Comparison of ENCODE assay signal across 8 cellular contexts in genomic region chr18:57666818-57667497, GRCh38. TPM values are rescaled to one million over a fixed set of nuclear protein-coding genes. Genes with fewer than 3 reads are reported as not detected.
DNase-seq lines count a peak whose midpoint lies in the region; ATAC-seq and TF ChIP-seq lines count a peak whose summit lies in the region.

No MANE protein-coding gene starts in this region.

- ATAC-seq in naive thymus-derived CD8-positive, alpha-beta T cell = peak; percentile 42 to 72
- ATAC-seq in GM19324 (IDR thresholded peaks at IDR 0.05; ENCODE audit: low FRiP score, unreplicated experiment) (no peak), GM21526 (IDR thresholded peaks at IDR 0.05; ENCODE audit: low FRiP score, unreplicated experiment) (no peak)

- DNase-seq in AG20443 (ENCODE audit: low spot score) (peak; percentile 70), NOMO-1 treated with dmso at 0.1 percent for 144 hours (lab: John Stamatoyannopoulos, UW; ENCODE audit: unreplicated experiment) (peak; percentile 85), erythroblast (lab: John Stamatoyannopoulos, UW) (peak; percentile 96 to 99)
- peak in 2 of 10 donors; percentile 6 to 17 for DNase-seq in naive thymus-derived CD8-positive, alpha-beta T cell
- no peak for DNase-seq in stimulated activated CD4-positive, alpha-beta T cell treated with anti-CD3 and anti-CD28 coated beads, Interleukin-15, amount 100 ng/mL, for 24 hours
- DNase-seq in activated effector memory CD4-positive, alpha-beta T cell treated with anti-CD3 and anti-CD28 coated beads, Interleukin-2, amount 50 U/mL, for 16 hours = no peak

- peak; percentile 38 for TF ChIP-seq POLR2A in erythroblast (IDR thresholded peaks at IDR 0.05; ENCODE audit: low read length)

- H3K27ac Mint-ChIP-seq in naive thymus-derived CD8-positive, alpha-beta T cell = peak overlapping the region in 8 of 10 donors; percentile 77 to 94 (median 88)

- H3K36me3 Mint-ChIP-seq in naive thymus-derived CD8-positive, alpha-beta T cell = peaks cover 0 to 7% (median 0%) of the 10 kb centered on the region in 3 donors

- H3K4me3 Mint-ChIP-seq in naive thymus-derived CD8-positive, alpha-beta T cell = peak overlapping the region in 9 of 10 donors; percentile 3 to 77 (median 64)

- POLR2A ChIA-PET in naive thymus-derived CD8-positive, alpha-beta T cell (lab: Charles Lee) = no interaction called here

- peaks cover 13 to 62% (median 44%) of the 10 kb centered on the region in 4 donors for H3K4me1 Mint-ChIP-seq in naive thymus-derived CD8-positive, alpha-beta T cell

- H3K27me3 Mint-ChIP-seq in naive thymus-derived CD8-positive, alpha-beta T cell = no peaks in the 10 kb centered on the region

- peaks cover 0 to 4% (median under 1%) of the 10 kb centered on the region in 9 donors for H3K9me3 Mint-ChIP-seq in naive thymus-derived CD8-positive, alpha-beta T cell

RNA-seq across cellular contexts. Expression of gene NARS1, which starts 45.3 kb away (rescaled TPM):
- total RNA-seq in naive thymus-derived CD8-positive, alpha-beta T cell = 100 to 1,000 TPM; 128 to 136 TPM
- polyA plus RNA-seq in naive thymus-derived CD8-positive, alpha-beta T cell = 10 to 100 TPM; 46.5 to 70.5 (median 55.2) TPM

Comparison
In these comparisons a context has a peak if more than half of its experiments do, and no peak if none do; other contexts are left out.
1. DNase-seq: peak in AG20443 (single experiment), NOMO-1 treated with dmso at 0.1 percent for 144 hours (single experiment) and erythroblast (2 of 2); none in stimulated activated CD4-positive, alpha-beta T cell treated with anti-CD3 and anti-CD28 coated beads, Interleukin-15, amount 100 ng/mL, for 24 hours (single experiment) and activated effector memory CD4-positive, alpha-beta T cell treated with anti-CD3 and anti-CD28 coated beads, Interleukin-2, amount 50 U/mL, for 16 hours (single experiment).
2. ATAC-seq: peak in naive thymus-derived CD8-positive, alpha-beta T cell (2 of 2); none in GM19324 (single experiment) and GM21526 (single experiment).